6 cellular contexts compared by ENCODE assay signal in genomic region chr20:63652192-63652980, GRCh38. TPM values are rescaled to one million over a fixed set of nuclear protein-coding genes. Genes with fewer than 3 reads are reported as not detected.
DNase-seq lines count a peak whose midpoint lies in the region; ATAC-seq and TF ChIP-seq lines count a peak whose summit lies in the region.

No MANE protein-coding gene starts in this region.

- TF ChIP-seq EP300 in stomach (IDR thresholded peaks at IDR 0.05) = no peak

- peaks cover 6% of the 10 kb centered on the region; the same call in 1 of the 2 replicates for H3F3A ChIP-seq in GM23338 (replicated peaks; ENCODE audit: low read depth)

- intact Hi-C loops in heart right ventricle (cut with DNase I) (loop anchor here in 1 of 10 donors (10.0 kb wide), 1 partner anchor 82 kb away; the partner anchor contains the start of genes LIME1 and SLC2A4RG), stomach (cut with DNase I; ENCODE audit: low total_unique reads) (no loop called here)

- H3K9me3 ChIP-seq in heart right ventricle = no peaks in the 10 kb centered on the region
- no peaks in the 10 kb centered on the region for H3K9me3 ChIP-seq in stomach

- peak; percentile 61 for DNase-seq in GM23338 (ENCODE audit: low spot score)
- DNase-seq in heart right ventricle = peak in 1 of 2 donors; percentile 39
- no peak for DNase-seq in stomach
- no peak for DNase-seq in inferior parietal cortex (ENCODE audit: extremely low spot score)

- H3K36me3 ChIP-seq in GM23338 (ENCODE audit: insufficient read depth) (no peaks in the 10 kb centered on the region), heart right ventricle (no peaks in the 10 kb centered on the region), stomach (no peaks in the 10 kb centered on the region)

- H3K9me2 ChIP-seq in GM23338 (ENCODE audit: insufficient read depth) = no peaks in the 10 kb centered on the region

- H3K79me2 ChIP-seq in GM23338 (replicated peaks; ENCODE audit: insufficient read depth) = 0 out of 2 replicates have a peak, but pooled peaks cover 3% of the 10 kb centered on the region

- WGBS in heart right ventricle, 2 donors = 1% methylated on average over 41 to 91 of the region's 91 CpGs
- WGBS in stomach, 5 donors = 0 to 4% (median 1%) methylated on average over 16 to 90 of the region's 91 CpGs

- peak overlapping the region; percentile 83 for H3K4me2 ChIP-seq in GM23338

- H3K9me3 Mint-ChIP-seq in GM23338 = no peaks in the 10 kb centered on the region

- H3K4me1 ChIP-seq in GM23338 (ENCODE audit: insufficient read depth) (peaks cover 13% of the 10 kb centered on the region), heart right ventricle (peaks cover 12 to 33% (median 28%) of the 10 kb centered on the region in 9 donors), stomach (peaks cover 25 to 41% (median 33%) of the 10 kb centered on the region in 4 donors)

- H3K27ac ChIP-seq in GM23338 (ENCODE audit: low read depth) = no peak overlapping the region
- peak overlapping the region; percentile 97 for H3K27ac ChIP-seq in VCaP
- peak overlapping the region in 8 of 10 donors; percentile 13 to 63 (median 30) for H3K27ac ChIP-seq in heart right ventricle
- peak overlapping the region; percentile 1 to 72 (median 50) for H3K27ac ChIP-seq in stomach

- ATAC-seq in GM23338 = peak; percentile 18
- peak in 6 of 8 donors; percentile 6 to 37 (median 14) for ATAC-seq in heart right ventricle
- ATAC-seq in GM21737 (IDR thresholded peaks at IDR 0.05; ENCODE audit: unreplicated experiment) = no peak

- H3K27ac Mint-ChIP-seq in GM23338 = no peak overlapping the region

- H3K4me3 ChIP-seq in GM23338 (peak overlapping the region; percentile 85), heart right ventricle (peak overlapping the region; percentile 38 to 75 (median 64)), stomach (peak overlapping the region; percentile 60 to 78 (median 65))

- H3K27me3 Mint-ChIP-seq in GM23338 (ENCODE audit: insufficient read depth, low read depth, poor library complexity) = peaks cover 9% of the 10 kb centered on the region

- H3K4me1 Mint-ChIP-seq in GM23338 = peaks cover 24% of the 10 kb centered on the region

- H4K20me1 ChIP-seq in GM23338 (replicated peaks; ENCODE audit: insufficient read depth) = no peaks in the 10 kb centered on the region; the same call in 1 of the 2 replicates

- no peak for TF ChIP-seq POLR2A in stomach (IDR thresholded peaks at IDR 0.05)

- TF ChIP-seq CTCF in GM23338 (conservative IDR thresholded peaks at IDR 0.05; ENCODE audit: low read depth in 2 of 2) = no peak; a peak in 1 of 4 replicates
- TF ChIP-seq CTCF in VCaP (conservative IDR thresholded peaks at IDR 0.05) = peak; percentile 29
- TF ChIP-seq CTCF in heart right ventricle (IDR thresholded peaks at IDR 0.05) = no peak
- no peak for TF ChIP-seq CTCF in stomach (IDR thresholded peaks at IDR 0.05)

- peak overlapping the region; percentile 79 for H3K4me3 Mint-ChIP-seq in GM23338

- H3K27me3 ChIP-seq in GM23338 (ENCODE audit: insufficient read depth) (no peaks in the 10 kb centered on the region), heart right ventricle (peaks cover 0 to 23% (median 10%) of the 10 kb centered on the region in 7 donors), stomach (peaks cover 0 to 33% (median 16%) of the 10 kb centered on the region in 3 donors)

- H2AFZ ChIP-seq in GM23338 = 0 out of 2 replicates have a peak overlapping the region, but pooled peaks have one; percentile 14

- H3K36me3 Mint-ChIP-seq in GM23338 (ENCODE audit: low read depth) = no peaks in the 10 kb centered on the region; the same call in 2 of the 3 replicates

TF ChIP-seq in GM23338, 12 proteins besides CTCF, POLR2A, EP300 and RAD21:
- TF ChIP-seq EZH2phosphoT487 (IDR thresholded peaks at IDR 0.05; ENCODE audit: unreplicated experiment) (no peak), REST (IDR thresholded peaks at IDR 0.05; ENCODE audit: unreplicated experiment) (peak; percentile 42), POLR2AphosphoS5 (IDR thresholded peaks at IDR 0.05; ENCODE audit: low read depth) (peak; percentile 41; the same call in 1 of the 2 replicates)
TF ChIP-seq in GM23338: peak in this region for 2.

RNA-seq across cellular contexts. Expression of gene STMN3, which starts 0.8 kb away (rescaled TPM):
- total RNA-seq in GM23338 (2014; rRNA removed; shearing (Covaris generic)) = 42.7 and 61.3 TPM in 2 replicates
- polyA plus RNA-seq in GM23338 (2016; fragmentation: Nextera tagmentation; extraction: Ambion mirVana) (28.6 and 29.7 TPM in 2 replicates), heart right ventricle (1 to 10 TPM; 9.7 TPM), stomach (10 to 100 TPM; 12.3 to 14.8 (median 12.5) TPM)
- total RNA-seq in heart right ventricle (1 to 10 TPM; 1.7 to 9.9 (median 3.9) TPM), stomach (10 to 100 TPM in 2 of 5 donors, 1 to 10 TPM in 2, under 1 TPM in 1; 0.87 to 13.4 (median 5.5) TPM)

RNA-seq across cellular contexts. Expression of gene RTEL1, which starts 5.7 kb away (rescaled TPM):
- total RNA-seq in GM23338 (2014; rRNA removed; shearing (Covaris generic)) = 26.5 and 34.5 TPM in 2 replicates
- polyA plus RNA-seq in GM23338 (2016; fragmentation: Nextera tagmentation; extraction: Ambion mirVana) (13.5 and 14.2 TPM in 2 replicates), heart right ventricle (10 to 100 TPM in 1 of 2 donors, 1 to 10 TPM in 1; 5.3 to 18.8 TPM), stomach (1 to 10 TPM; 7.6 to 10.0 (median 9.2) TPM)
- total RNA-seq in heart right ventricle (10 to 100 TPM in 5 of 10 donors, 1 to 10 TPM in 5; 6.1 to 14.5 (median 10.3) TPM), stomach (10 to 100 TPM; 13.6 to 70.4 (median 32.7) TPM)

RNA-seq across cellular contexts. Expression of gene GMEB2, which starts 25.5 kb away (rescaled TPM):
- 19.3 and 20.6 TPM in 2 replicates for total RNA-seq in GM23338 (2014; rRNA removed; shearing (Covaris generic))
- polyA plus RNA-seq in GM23338 (2016; fragmentation: Nextera tagmentation; extraction: Ambion mirVana) (4.4 and 4.9 TPM in 2 replicates), heart right ventricle (1 to 10 TPM; 6.0 to 8.2 TPM), stomach (1 to 10 TPM; 5.4 to 7.5 (median 7.4) TPM)
- total RNA-seq in heart right ventricle (1 to 10 TPM; 4.9 to 7.5 (median 5.8) TPM), stomach (10 to 100 TPM in 2 of 5 donors, 1 to 10 TPM in 3; 1.8 to 20.4 (median 8.3) TPM)

RNA-seq across cellular contexts. Expression of gene TNFRSF6B, which starts 44.1 kb away (rescaled TPM):
- 0.28 and 3.8 TPM in 2 replicates for total RNA-seq in GM23338 (2014; rRNA removed; shearing (Covaris generic))
- polyA plus RNA-seq in GM23338 (2016; fragmentation: Nextera tagmentation; extraction: Ambion mirVana) (not detected in 2 replicates), heart right ventricle (10 to 100 TPM; 11.7 to 12.5 TPM), stomach (10 to 100 TPM in 1 of 3 donors, 1 to 10 TPM in 2; 8.5 to 26.2 (median 9.5) TPM)
- total RNA-seq in heart right ventricle (1 to 10 TPM in 4 of 10 donors, under 1 TPM in 6; 0.26 to 5.1 (median 0.57) TPM), stomach (10 to 100 TPM in 1 of 5 donors, 1 to 10 TPM in 3, not detected in 1; 1.1 to 16.9 (median 3.2) TPM)

RNA-seq across cellular contexts. Expression of gene ARFRP1, which starts 55.4 kb away (rescaled TPM):
- 19.0 and 24.6 TPM in 2 replicates for total RNA-seq in GM23338 (2014; rRNA removed; shearing (Covaris generic))
- polyA plus RNA-seq in GM23338 (2016; fragmentation: Nextera tagmentation; extraction: Ambion mirVana) (16.7 and 18.6 TPM in 2 replicates), heart right ventricle (10 to 100 TPM; 43.2 to 59.1 TPM), stomach (10 to 100 TPM; 30.2 to 56.2 (median 35.9) TPM)
- total RNA-seq in heart right ventricle (10 to 100 TPM; 34.9 to 51.6 (median 38.8) TPM), stomach (100 to 1,000 TPM in 1 of 5 donors, 10 to 100 TPM in 3, 1 to 10 TPM in 1; 7.6 to 103 (median 35.8) TPM)
